Comparison of ENCODE assay signal across 30 cellular contexts in genomic region chr3:43695863-43696262, GRCh38. TPM values are rescaled to one million over a fixed set of nuclear protein-coding genes. Genes with fewer than 3 reads are reported as not detected.
DNase-seq lines count a peak whose midpoint lies in the region; ATAC-seq and TF ChIP-seq lines count a peak whose summit lies in the region.
"Had no signal": no experiment of that assay in that cellular context is flagged by ENCODE, and none has a peak within 500 bp of the region (broad histone marks: within the 10 kb centered on the region; RNA-seq: fewer than 3 reads in every experiment).

No MANE protein-coding gene starts in this region.

- H3K79me2 ChIP-seq in PC-9 (ENCODE audit: low read depth): peaks cover 80% of the 10 kb centered on the region

- H2AFZ ChIP-seq in PC-9: no peak overlapping the region

- peak overlapping the region in 1 of 2 donors; percentile 10 for H3K27ac ChIP-seq in breast epithelium
- peak overlapping the region; percentile 34; the same call in 1 of the 2 replicates for H3K27ac ChIP-seq in PC-9
- peak overlapping the region in 3 of 4 donors; percentile 18 to 42 (median 27) for H3K27ac ChIP-seq in gastroesophageal sphincter
- H3K27ac ChIP-seq in subcutaneous abdominal adipose tissue (ENCODE audit: low read depth, low read length): peak overlapping the region; percentile 77
- H3K27ac ChIP-seq in effector memory CD4-positive, alpha-beta T cell (ENCODE audit: insufficient read depth, low read length, poor library complexity, severe bottlenecking): no peak overlapping the region
- H3K27ac ChIP-seq: BLaER1, ovary, tibial nerve had no signal

- POLR2A ChIA-PET in MCF 10A (lab: Yijun Ruan, JAX) (interaction anchor here (0.6 to 14.1 kb wide), 5 partner anchors 12 to 489 kb away, joined by 3 to 320 read pairs (median 3); partner anchors contain the start of gene ANO10), PC-9 (lab: Charles Lee; ENCODE audit: unreplicated experiment) (no interaction called here)
- POLR2A ChIA-PET in activated CD8-positive, alpha-beta T cell treated with anti-CD3 and anti-CD28 coated beads for 36 hours (lab: Charles Lee): interaction anchor here (0.7 kb wide), 1 partner anchor 204 kb away, joined by 3 read pairs; no protein-coding TSS in a partner anchor

- H3K9me3 ChIP-seq in breast epithelium (no peaks in the 10 kb centered on the region), PC-9 (ENCODE audit: insufficient read depth, low read depth) (no peaks in the 10 kb centered on the region), gastroesophageal sphincter (no peaks in the 10 kb centered on the region), subcutaneous abdominal adipose tissue (ENCODE audit: control insufficient read depth in 5 of 5, low read length in 5 of 5) (no peaks in the 10 kb centered on the region)
- no peaks in the 10 kb centered on the region for H3K9me3 ChIP-seq in effector memory CD4-positive, alpha-beta T cell (ENCODE audit: control insufficient read depth, low read length)
- H3K9me3 ChIP-seq: BLaER1, ovary, tibial nerve had no signal

- BruUV-seq in MCF 10A (replicated peaks; lab: Mats Ljungman, UMichigan) (no TSS peak), PC-9 (replicated peaks; lab: Mats Ljungman, UMichigan) (no TSS peak)

- peaks cover 76% of the 10 kb centered on the region for H3K4me1 Mint-ChIP-seq in MCF 10A (ENCODE audit: insufficient read depth, unreplicated experiment)
- H3K4me1 Mint-ChIP-seq in activated CD8-positive, alpha-beta T cell treated with anti-CD3 and anti-CD28 coated beads for 36 hours (ENCODE audit: low read depth): peaks cover 32% of the 10 kb centered on the region

- no peaks in the 10 kb centered on the region for H3K27me3 ChIP-seq in breast epithelium
- H3K27me3 ChIP-seq in PC-9 (ENCODE audit: insufficient read depth, low read depth): no peaks in the 10 kb centered on the region
- no peaks in the 10 kb centered on the region for H3K27me3 ChIP-seq in gastroesophageal sphincter
- no peaks in the 10 kb centered on the region for H3K27me3 ChIP-seq in subcutaneous abdominal adipose tissue (ENCODE audit: control insufficient read depth in 5 of 5, insufficient read depth in 4 of 5, low read length in 5 of 5)
- no peaks in the 10 kb centered on the region for H3K27me3 ChIP-seq in effector memory CD4-positive, alpha-beta T cell (replicated peaks; ENCODE audit: control insufficient read depth, insufficient read depth, low read length, poor library complexity, severe bottlenecking)
- H3K27me3 ChIP-seq: BLaER1, ovary, tibial nerve had no signal

- H3K9ac ChIP-seq in subcutaneous abdominal adipose tissue (ENCODE audit: low read length in 5 of 5): peak overlapping the region in 1 of 5 donors; percentile 55
- H3K9ac ChIP-seq: BLaER1 had no signal

- H3K4me1 ChIP-seq in breast epithelium: peaks cover 0 to 7% of the 10 kb centered on the region in 2 donors
- H3K4me1 ChIP-seq in PC-9 (replicated peaks; ENCODE audit: insufficient read depth): peaks cover 42% of the 10 kb centered on the region
- H3K4me1 ChIP-seq in gastroesophageal sphincter: peaks cover 0 to 50% (median 7%) of the 10 kb centered on the region in 3 donors
- peaks cover 2 to 54% (median 45%) of the 10 kb centered on the region in 5 donors for H3K4me1 ChIP-seq in subcutaneous abdominal adipose tissue (ENCODE audit: control insufficient read depth in 5 of 5, insufficient read depth in 5 of 5, low read length in 5 of 5)
- peaks cover 4% of the 10 kb centered on the region for H3K4me1 ChIP-seq in effector memory CD4-positive, alpha-beta T cell (ENCODE audit: control insufficient read depth, insufficient read depth, low read length, poor library complexity, severe bottlenecking)

- TF ChIP-seq EP300 in gastroesophageal sphincter (IDR thresholded peaks at IDR 0.05): no peak

- no peak for TF ChIP-seq CTCF in MCF 10A (IDR thresholded peaks at IDR 0.05; ENCODE audit: unreplicated experiment)
- TF ChIP-seq CTCF in breast epithelium (IDR thresholded peaks at IDR 0.05): no peak
- TF ChIP-seq CTCF in PC-9 (conservative IDR thresholded peaks at IDR 0.05): no peak
- TF ChIP-seq CTCF in gastroesophageal sphincter (IDR thresholded peaks at IDR 0.05): no peak
- TF ChIP-seq CTCF in activated CD8-positive, alpha-beta T cell treated with anti-CD3 and anti-CD28 coated beads for 36 hours (IDR thresholded peaks at IDR 0.05): no peak

- peak overlapping the region; percentile 81 for H3K27ac Mint-ChIP-seq in MCF 10A (ENCODE audit: low read depth, unreplicated experiment)
- H3K27ac Mint-ChIP-seq in activated CD8-positive, alpha-beta T cell treated with anti-CD3 and anti-CD28 coated beads for 36 hours: no peak overlapping the region
- H3K27ac Mint-ChIP-seq: activated CD8-positive, alpha-beta T cell treated with anti-CD3 and anti-CD28 coated beads, Interleukin-2, amount 10 ng/mL, durations not matched to agents 7 days and 5 days; activated naive CD8-positive, alpha-beta T cell treated with anti-CD3 and anti-CD28 coated beads, Interleukin-2, amount 10 ng/mL, durations not matched to agents 7 days and 5 days; HFFc6 had no signal

- peaks cover 11% of the 10 kb centered on the region; the same call in 1 of the 2 replicates for H3F3A ChIP-seq in PC-9 (ENCODE audit: insufficient read depth, low read depth)

- intact Hi-C loops in MCF 10A (cut with micrococcal nuclease) (loop anchor here (10.0 kb wide), 1 partner anchor 159 kb away; no protein-coding TSS in a partner anchor), breast epithelium (cut with DNase I; ENCODE audit: low total_unique reads) (no loop called here), PC-9 (cut with micrococcal nuclease; ENCODE audit: unreplicated experiment) (no loop called here)
- intact Hi-C loops in activated CD8-positive, alpha-beta T cell treated with anti-CD3 and anti-CD28 coated beads for 36 hours (cut with micrococcal nuclease): no loop called here

- no peak overlapping the region for H3K4me3 ChIP-seq in breast epithelium
- no peak overlapping the region for H3K4me3 ChIP-seq in PC-9
- H3K4me3 ChIP-seq in gastroesophageal sphincter: no peak overlapping the region
- H3K4me3 ChIP-seq in subcutaneous abdominal adipose tissue (ENCODE audit: low read depth in 1 of 5, low read length in 5 of 5): no peak overlapping the region
- H3K4me3 ChIP-seq in effector memory CD4-positive, alpha-beta T cell (ENCODE audit: insufficient read depth, low read depth, low read length, poor library complexity, severe bottlenecking): no peak overlapping the region
- H3K4me3 ChIP-seq: BLaER1, ovary, tibial nerve had no signal

- H3K9me3 Mint-ChIP-seq in MCF 10A (ENCODE audit: unreplicated experiment): no peaks in the 10 kb centered on the region
- no peaks in the 10 kb centered on the region for H3K9me3 Mint-ChIP-seq in activated CD8-positive, alpha-beta T cell treated with anti-CD3 and anti-CD28 coated beads for 36 hours
- H3K9me3 Mint-ChIP-seq: activated naive CD8-positive, alpha-beta T cell treated with anti-CD3 and anti-CD28 coated beads, Interleukin-2, amount 10 ng/mL, durations not matched to agents 7 days and 5 days; central memory CD8-positive, alpha-beta T cell; HFFc6; nephron had no signal

- no peaks in the 10 kb centered on the region for H3K27me3 Mint-ChIP-seq in MCF 10A (ENCODE audit: insufficient read depth, unreplicated experiment)
- H3K27me3 Mint-ChIP-seq in activated CD8-positive, alpha-beta T cell treated with anti-CD3 and anti-CD28 coated beads for 36 hours: no peaks in the 10 kb centered on the region
- H3K27me3 Mint-ChIP-seq: activated naive CD8-positive, alpha-beta T cell treated with anti-CD3 and anti-CD28 coated beads, Interleukin-2, amount 10 ng/mL, durations not matched to agents 7 days and 5 days; central memory CD8-positive, alpha-beta T cell had no signal

- H4K20me1 ChIP-seq in PC-9 (ENCODE audit: insufficient read depth): no peaks in the 10 kb centered on the region
- H4K20me1 ChIP-seq: BLaER1 had no signal

- peaks cover 19% of the 10 kb centered on the region for H3K36me3 Mint-ChIP-seq in MCF 10A (ENCODE audit: insufficient read depth, unreplicated experiment)
- H3K36me3 Mint-ChIP-seq in activated CD8-positive, alpha-beta T cell treated with anti-CD3 and anti-CD28 coated beads for 36 hours (ENCODE audit: low read depth): peaks cover 5% of the 10 kb centered on the region

- H3K9me2 ChIP-seq in PC-9 (ENCODE audit: insufficient read depth): no peaks in the 10 kb centered on the region

- peak overlapping the region; percentile 18 for H3K4me2 ChIP-seq in PC-9
- H3K4me2 ChIP-seq: BLaER1 had no signal

- DNase-seq in MCF 10A (ENCODE audit: unreplicated experiment) (no peak), breast epithelium (ENCODE audit: low spot score in 2 of 2) (no peak), PC-9 (no peak), AG08395 (ENCODE audit: low spot score) (no peak)
- DNase-seq in effector memory CD4-positive, alpha-beta T cell: no peak
- no peak for DNase-seq in activated CD8-positive, alpha-beta T cell treated with anti-CD3 and anti-CD28 coated beads for 36 hours
- DNase-seq: activated CD4-positive, alpha-beta T cell treated with anti-CD3 and anti-CD28 coated beads for 1 hour; activated CD8-positive, alpha-beta T cell treated with anti-CD3 and anti-CD28 coated beads, Interleukin-2, amount 10 ng/mL, durations not matched to agents 7 days and 5 days; activated gamma-delta T cell; activated naive CD8-positive, alpha-beta T cell treated with anti-CD3 and anti-CD28 coated beads, Interleukin-2, amount 10 ng/mL, durations not matched to agents 7 days and 5 days; activated T-cell treated with anti-CD3 and anti-CD28 coated beads for 4 hours; COR-L47; dermis blood vessel endothelial cell; DMS79; HFFc6; left ventricle myocardium superior; NCI-H1417; NCI-H2029 treated with DMSO at 0.1 percent for 48 hours; NCI-H69; ovary; retina; stimulated activated CD4-positive, alpha-beta T cell treated with anti-CD3 and anti-CD28 coated beads, Interleukin-1b, Interleukin-23, amount 100 ng/mL, for 48 hours; stimulated activated CD8-positive, alpha-beta memory T cell treated with anti-CD3 and anti-CD28 coated beads, Interleukin-4, amount 100 ng/mL, for 48 hours; T-helper 1 cell had no signal

- no peaks in the 10 kb centered on the region for H3K36me3 ChIP-seq in breast epithelium
- H3K36me3 ChIP-seq in PC-9 (ENCODE audit: low read depth): 0 out of 2 replicates have a peak, but pooled peaks cover 4% of the 10 kb centered on the region
- H3K36me3 ChIP-seq in gastroesophageal sphincter: peaks cover 0 to 15% of the 10 kb centered on the region in 2 donors
- H3K36me3 ChIP-seq in subcutaneous abdominal adipose tissue (ENCODE audit: control insufficient read depth in 5 of 5, insufficient read depth in 5 of 5, low read length in 5 of 5): peaks cover 3 to 18% (median 9%) of the 10 kb centered on the region in 5 donors
- H3K36me3 ChIP-seq in effector memory CD4-positive, alpha-beta T cell (ENCODE audit: control insufficient read depth, insufficient read depth, low read length): no peaks in the 10 kb centered on the region
- H3K36me3 ChIP-seq: ovary, tibial nerve had no signal

- peak overlapping the region; percentile 8 for H3K4me3 Mint-ChIP-seq in MCF 10A (ENCODE audit: unreplicated experiment)
- no peak overlapping the region for H3K4me3 Mint-ChIP-seq in activated CD8-positive, alpha-beta T cell treated with anti-CD3 and anti-CD28 coated beads for 36 hours
- H3K4me3 Mint-ChIP-seq: activated CD8-positive, alpha-beta T cell treated with anti-CD3 and anti-CD28 coated beads, Interleukin-2, amount 10 ng/mL, durations not matched to agents 7 days and 5 days; activated naive CD8-positive, alpha-beta T cell treated with anti-CD3 and anti-CD28 coated beads, Interleukin-2, amount 10 ng/mL, durations not matched to agents 7 days and 5 days; central memory CD8-positive, alpha-beta T cell; HFFc6; nephron had no signal

- no peak for ATAC-seq in gastroesophageal sphincter
- no peak for ATAC-seq in activated CD8-positive, alpha-beta T cell treated with anti-CD3 and anti-CD28 coated beads for 36 hours
- ATAC-seq: activated CD8-positive, alpha-beta T cell treated with anti-CD3 and anti-CD28 coated beads, Interleukin-2, amount 10 ng/mL, durations not matched to agents 7 days and 5 days; left ventricle myocardium superior had no signal

- CTCF ChIA-PET in MCF 10A (lab: Yijun Ruan, JAX): interaction anchor here (0.8 to 3.1 kb wide), 2 partner anchors 12 to 1186 kb away, joined by 3 to 17 read pairs; no protein-coding TSS in a partner anchor
- CTCF ChIA-PET in PC-9 (lab: Charles Lee): no interaction called here
- CTCF ChIA-PET in activated CD8-positive, alpha-beta T cell treated with anti-CD3 and anti-CD28 coated beads for 36 hours (lab: Charles Lee): no interaction called here

- TF ChIP-seq POLR2A in breast epithelium (IDR thresholded peaks at IDR 0.05): no peak
- TF ChIP-seq POLR2A in gastroesophageal sphincter (IDR thresholded peaks at IDR 0.05): no peak

RNA-seq across cellular contexts. Expression of gene ABHD5, which starts 5.1 kb away (rescaled TPM):
- 30.3 and 32.6 TPM in 2 replicates for total RNA-seq in MCF 10A (2022)
- total RNA-seq in breast epithelium: 10 to 100 TPM; 40.0 to 99.9 (median 47.9) TPM
- 16.1 and 19.9 TPM in 2 replicates for total RNA-seq in PC-9 (2021)
- 10 to 100 TPM; 26.1 to 53.2 (median 34.8) TPM for total RNA-seq in gastroesophageal sphincter
- 1 to 10 TPM; 7.8 to 8.4 TPM for total RNA-seq in activated CD8-positive, alpha-beta T cell treated with anti-CD3 and anti-CD28 coated beads for 36 hours
